9 cellular contexts compared by ENCODE assay signal in genomic region chr15:58307313-58307961, GRCh38.
DNase-seq lines count a peak whose midpoint lies in the region; ATAC-seq and TF ChIP-seq lines count a peak whose summit lies in the region.
"Had no signal": no experiment of that assay in that cellular context is flagged by ENCODE, and none has a peak within 500 bp of the region (broad histone marks: within the 10 kb centered on the region; RNA-seq: fewer than 3 reads in every experiment).

No MANE protein-coding gene starts in this region.

- TF ChIP-seq CTCF in retinal pigment epithelial cell (conservative IDR thresholded peaks at IDR 0.05; ENCODE audit: low read depth, low read length): no peak

- DNase-seq in HCEC 1CT (peak; percentile 79), RPMI7951 (ENCODE audit: low read depth) (peak; percentile 77), fibroblast of gingiva (ENCODE audit: low read depth) (peak; percentile 68), retinal pigment epithelial cell (ENCODE audit: low read depth) (peak; percentile 43), NCI-H2196 (lab: John Stamatoyannopoulos, UW; ENCODE audit: unreplicated experiment) (no peak)
- DNase-seq: activated CD4-positive, alpha-beta T cell treated with anti-CD3 and anti-CD28 coated beads for 4 hours; Peyer's patch had no signal

- ATAC-seq in HG03175 (IDR thresholded peaks at IDR 0.05; ENCODE audit: unreplicated experiment): no peak
- no peak for ATAC-seq in activated CD4-positive, CD25-positive, alpha-beta regulatory T cell treated with anti-CD3 and anti-CD28 coated beads, Interleukin-2, amount 50 U/mL, for 24 hours

- no peak overlapping the region for H3K4me3 ChIP-seq in retinal pigment epithelial cell (ENCODE audit: low read length)
- H3K4me3 ChIP-seq: Peyer's patch had no signal
